In the genomic region with DNA sequence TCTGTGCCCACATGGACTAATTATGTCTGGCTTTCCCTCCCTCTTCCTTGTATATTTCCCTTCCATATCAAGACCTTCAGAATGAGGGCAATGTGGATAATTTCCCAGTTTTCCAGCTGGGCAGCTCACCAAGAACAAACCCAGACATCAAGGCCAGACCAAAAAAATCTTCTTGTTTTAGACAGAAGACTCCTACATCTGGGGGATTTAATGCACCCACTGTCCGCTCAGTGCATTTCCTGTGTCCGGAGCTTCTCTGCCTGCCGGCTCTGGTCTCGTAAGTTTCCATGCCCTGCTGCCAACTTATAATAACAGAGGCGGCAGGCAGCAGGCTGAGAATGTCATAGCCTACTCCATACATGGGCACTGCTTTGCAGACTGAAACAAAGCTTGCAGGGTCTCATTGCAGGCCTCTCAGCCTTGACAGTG, we compare ENCODE assay signal across 11 cellular contexts.
DNase-seq lines count a peak whose midpoint lies in the region; ATAC-seq and TF ChIP-seq lines count a peak whose summit lies in the region.
"Had no signal": no experiment of that assay in that cellular context is flagged by ENCODE, and none has a peak within 500 bp of the region (broad histone marks: within the 10 kb centered on the region; RNA-seq: fewer than 3 reads in every experiment).

No MANE protein-coding gene starts in this region.

- H3K27me3 ChIP-seq in body of pancreas (no peaks in the 10 kb centered on the region), right atrium auricular region (no peaks in the 10 kb centered on the region)

- H3K4me3 ChIP-seq in body of pancreas, result no peak overlapping the region
- no peak overlapping the region for H3K4me3 ChIP-seq in right atrium auricular region

- peaks cover 34% of the 10 kb centered on the region for H3K4me1 ChIP-seq in body of pancreas
- H3K4me1 ChIP-seq in right atrium auricular region, result peaks cover 0 to 36% of the 10 kb centered on the region in 2 donors

- H3K9me3 ChIP-seq in body of pancreas (no peaks in the 10 kb centered on the region), right atrium auricular region (peaks cover 0 to 15% of the 10 kb centered on the region in 2 donors)

- peak overlapping the region; percentile 43 to 80 (median 67) for H3K27ac ChIP-seq in body of pancreas
- H3K27ac ChIP-seq in right atrium auricular region, result peak overlapping the region; percentile 71 to 80

- TF ChIP-seq CTCF in CD14-positive monocyte (IDR thresholded peaks at IDR 0.05), result no peak
- no peak for TF ChIP-seq CTCF in body of pancreas (IDR thresholded peaks at IDR 0.05)
- no peak for TF ChIP-seq CTCF in right atrium auricular region (IDR thresholded peaks at IDR 0.05)

- H3K4me1 Mint-ChIP-seq in CD14-positive monocyte (peaks cover 32% of the 10 kb centered on the region), T-cell (peaks cover 7 to 22% (median 15%) of the 10 kb centered on the region in 3 donors)

- POLR2A ChIA-PET in T-cell (lab: Charles Lee), result no interaction called here

- ATAC-seq in body of pancreas (peak; percentile 58), sciatic nerve (peak; percentile 81), T-cell (replicated peaks in 1 of 4) (no peak), HG03175 (IDR thresholded peaks at IDR 0.05; ENCODE audit: unreplicated experiment) (no peak)

- H3K36me3 ChIP-seq in body of pancreas (replicated peaks in 1 of 2; ENCODE audit: insufficient read depth in 1 of 2, low read depth in 2 of 2) (peaks cover 0 to 3% of the 10 kb centered on the region in 2 donors), right atrium auricular region (peaks cover 4% of the 10 kb centered on the region)

- peaks cover 63 to 78% of the 10 kb centered on the region in 2 donors for H3K36me3 Mint-ChIP-seq in CD14-positive monocyte
- H3K36me3 Mint-ChIP-seq in T-cell, result peaks cover 83% of the 10 kb centered on the region

- 16 to 43% methylated on average over 5 of the region's 5 CpGs for WGBS in body of pancreas, 2 donors

- CTCF ChIA-PET in T-cell (lab: Charles Lee), result no interaction called here

- no peak for TF ChIP-seq POLR2A in body of pancreas (IDR thresholded peaks at IDR 0.05)

- peak overlapping the region; percentile 62 to 89 (median 87) for H3K27ac Mint-ChIP-seq in CD14-positive monocyte
- no peak overlapping the region for H3K27ac Mint-ChIP-seq in T-cell
- H3K27ac Mint-ChIP-seq: activated naive CD4-positive, alpha-beta T cell treated with anti-CD3 and anti-CD28 coated beads, Interleukin-2, amount 50 U/mL, for 24 hours had no signal

- DNase-seq in CD14-positive monocyte (ENCODE audit: low spot score) (no peak), body of pancreas (peak; percentile 29 to 61 (median 38)), right atrium auricular region (ENCODE audit: low spot score) (peak; percentile 80), sciatic nerve (ENCODE audit: low spot score) (no peak), NCI-H345 treated with DMSO at 0.1 percent for 48 hours (lab: John Stamatoyannopoulos, UW; ENCODE audit: unreplicated experiment) (no peak), T-cell (no peak), NCI-H1092 (lab: John Stamatoyannopoulos, UW) (no peak)
- DNase-seq: DMS 273 treated with DMSO at 0.1 percent for 48 hours, NCI-H2029 had no signal

- no peak overlapping the region for H3K4me3 Mint-ChIP-seq in CD14-positive monocyte
- no peak overlapping the region for H3K4me3 Mint-ChIP-seq in T-cell
- H3K4me3 Mint-ChIP-seq: activated naive CD4-positive, alpha-beta T cell treated with anti-CD3 and anti-CD28 coated beads, Interleukin-2, amount 50 U/mL, for 24 hours had no signal

- intact Hi-C loops in CD14-positive monocyte (cut with micrococcal nuclease) (no loop called here), body of pancreas (cut with DNase I) (no loop called here), sciatic nerve (cut with DNase I) (no loop called here)

- H3K27me3 Mint-ChIP-seq in CD14-positive monocyte (ENCODE audit: low read depth in 3 of 3), result peaks cover 0 to 3% (median 0%) of the 10 kb centered on the region in 3 donors
- no peaks in the 10 kb centered on the region for H3K27me3 Mint-ChIP-seq in T-cell
- H3K27me3 Mint-ChIP-seq: activated naive CD4-positive, alpha-beta T cell treated with anti-CD3 and anti-CD28 coated beads, Interleukin-2, amount 50 U/mL, for 24 hours had no signal

- H3K9me3 Mint-ChIP-seq in CD14-positive monocyte (peaks cover 4 to 11% (median 9%) of the 10 kb centered on the region in 7 donors), T-cell (peaks cover 0 to 17% (median 9%) of the 10 kb centered on the region in 3 donors)

Comparison
In these comparisons a context has a peak if more than half of its experiments do, and no peak if none do; other contexts are left out.
1. DNase-seq: peak in body of pancreas (4 of 4) and right atrium auricular region (single experiment); none in CD14-positive monocyte (single experiment), sciatic nerve (single experiment), NCI-H345 treated with DMSO at 0.1 percent for 48 hours (single experiment), T-cell (0 of 34) and NCI-H1092 (single experiment).
2. H3K27ac Mint-ChIP-seq: peak in CD14-positive monocyte (7 of 7); none in T-cell (0 of 2).
3. ATAC-seq: peak in body of pancreas (single experiment) and sciatic nerve (single experiment); none in T-cell (0 of 4) and HG03175 (single experiment).